ENCODE assay signal across 8 cellular contexts in the genomic region with DNA sequence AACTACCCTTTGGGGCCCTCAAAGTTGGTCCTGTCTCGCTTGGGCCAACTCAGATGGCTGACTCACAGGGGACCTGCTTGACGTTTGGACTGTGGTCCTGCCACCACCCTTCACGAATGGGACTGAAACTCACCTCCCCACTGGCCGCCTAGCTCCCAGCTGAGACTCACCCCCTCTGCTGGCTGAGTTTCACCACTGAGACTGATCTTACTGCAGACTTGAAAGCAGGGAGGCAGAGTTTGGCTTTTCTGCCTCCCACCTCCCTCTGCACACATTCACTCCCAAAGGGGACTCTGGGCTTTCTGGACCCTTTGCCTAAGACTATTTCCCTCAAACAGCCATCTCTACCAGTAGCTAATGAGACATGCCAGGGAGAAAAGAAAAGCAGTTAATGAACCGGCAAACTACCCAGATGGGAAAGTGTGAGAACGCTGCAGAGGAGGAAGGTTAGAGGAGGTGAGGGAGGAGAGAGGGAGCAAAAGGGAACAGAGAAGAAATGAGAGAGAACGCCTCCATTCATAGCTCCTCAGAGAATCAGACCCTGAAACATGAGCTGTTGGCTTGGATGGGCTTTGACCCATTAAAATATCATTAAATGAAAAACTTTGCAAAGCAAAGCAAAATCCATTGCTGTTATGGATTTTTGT.
DNase-seq lines count a peak whose midpoint lies in the region; ATAC-seq and TF ChIP-seq lines count a peak whose summit lies in the region.
"Not testable (repeated sequence)": the region's sequence is repeated elsewhere in the genome, so short reads cannot be mapped to it uniquely, and the experiment has no call there.

No MANE protein-coding gene starts in this region.

- H3K27me3 ChIP-seq in BJ (ENCODE audit: control insufficient read depth, insufficient read depth, low read length) = not testable (repeated sequence)

- intact Hi-C loops in activated B cell treated with CpG ODN at 0.5 μM for 24 hours (cut with micrococcal nuclease) = loop anchor here (10.0 kb wide), 3 partner anchors 218 to 438 kb away; no protein-coding TSS in a partner anchor
- intact Hi-C loops in natural killer cell (cut with micrococcal nuclease) = not testable (repeated sequence)

- CTCF ChIA-PET in BJ (lab: Yijun Ruan, JAX) = interaction anchor here (0.9 to 2.9 kb wide), 3 partner anchors 77 to 83 kb away, joined by 4 to 10 read pairs (median 5); no protein-coding TSS in a partner anchor
- CTCF ChIA-PET in activated B cell treated with CpG ODN at 0.5 μM for 24 hours (lab: Charles Lee) = interaction anchor here (0.9 kb wide), 1 partner anchor 83 kb away, joined by 4 read pairs; no protein-coding TSS in a partner anchor

- H3K36me3 Mint-ChIP-seq in activated B cell treated with CpG ODN at 0.5 μM for 24 hours (ENCODE audit: low read depth); natural killer cell: not testable (repeated sequence)

- peak; percentile 100 for ATAC-seq in GM18868 (IDR thresholded peaks at IDR 0.05; ENCODE audit: unreplicated experiment)
- peak; percentile 93 for ATAC-seq in GM21526 (IDR thresholded peaks at IDR 0.05; ENCODE audit: low FRiP score, unreplicated experiment)
- peak; percentile 99 for ATAC-seq in HG02885 (IDR thresholded peaks at IDR 0.05; ENCODE audit: poor library complexity, unreplicated experiment)
- peak; percentile 99 for ATAC-seq in HG03460 (IDR thresholded peaks at IDR 0.05; ENCODE audit: unreplicated experiment)
- peak; percentile 92 for ATAC-seq in activated B cell treated with CpG ODN at 0.5 μM for 24 hours (ENCODE audit: low read depth)
- peak; percentile 69 to 92 (median 88) for ATAC-seq in natural killer cell

- not testable (repeated sequence) for H3K27me3 Mint-ChIP-seq in activated B cell treated with CpG ODN at 0.5 μM for 24 hours; natural killer cell (ENCODE audit: low read depth in 2 of 2)

- H3K36me3 ChIP-seq in BJ (ENCODE audit: control insufficient read depth, insufficient read depth, low read length) = not testable (repeated sequence)

- not testable (repeated sequence) for DNase-seq in BJ (ENCODE audit: low read depth); activated B cell treated with CpG ODN at 0.5 μM for 24 hours; fibroblast of mammary gland (ENCODE audit: low read depth); natural killer cell

- POLR2A ChIA-PET in BJ (lab: Charles Lee); activated B cell treated with CpG ODN at 0.5 μM for 24 hours (lab: Charles Lee): not testable (repeated sequence)

- H3K27ac Mint-ChIP-seq in activated B cell treated with CpG ODN at 0.5 μM for 24 hours, natural killer cell: not testable (repeated sequence)

- not testable (repeated sequence) for H3K4me1 Mint-ChIP-seq in activated B cell treated with CpG ODN at 0.5 μM for 24 hours, natural killer cell

- H3K4me3 ChIP-seq in BJ (ENCODE audit: low read depth, low read length); fibroblast of mammary gland (ENCODE audit: control insufficient read depth, low read depth, low read length): not testable (repeated sequence)

- TF ChIP-seq CTCF in BJ (IDR thresholded peaks at IDR 0.05; ENCODE audit: insufficient read depth, low read depth, low read length) = peak; percentile 32
- not testable (repeated sequence) for TF ChIP-seq CTCF in activated B cell treated with CpG ODN at 0.5 μM for 24 hours (IDR thresholded peaks at IDR 0.05); natural killer cell (IDR thresholded peaks at IDR 0.05)
- TF ChIP-seq CTCF in fibroblast of mammary gland (conservative IDR thresholded peaks at IDR 0.05; ENCODE audit: control insufficient read depth, insufficient read depth, low read depth, low read length) = peak; percentile 14

- H3K9me3 Mint-ChIP-seq in activated B cell treated with CpG ODN at 0.5 μM for 24 hours, natural killer cell: not testable (repeated sequence)

- H3K4me3 Mint-ChIP-seq in activated B cell treated with CpG ODN at 0.5 μM for 24 hours, natural killer cell: not testable (repeated sequence)
